Comparison of ENCODE assay signal across 9 cellular contexts in the genomic region with DNA sequence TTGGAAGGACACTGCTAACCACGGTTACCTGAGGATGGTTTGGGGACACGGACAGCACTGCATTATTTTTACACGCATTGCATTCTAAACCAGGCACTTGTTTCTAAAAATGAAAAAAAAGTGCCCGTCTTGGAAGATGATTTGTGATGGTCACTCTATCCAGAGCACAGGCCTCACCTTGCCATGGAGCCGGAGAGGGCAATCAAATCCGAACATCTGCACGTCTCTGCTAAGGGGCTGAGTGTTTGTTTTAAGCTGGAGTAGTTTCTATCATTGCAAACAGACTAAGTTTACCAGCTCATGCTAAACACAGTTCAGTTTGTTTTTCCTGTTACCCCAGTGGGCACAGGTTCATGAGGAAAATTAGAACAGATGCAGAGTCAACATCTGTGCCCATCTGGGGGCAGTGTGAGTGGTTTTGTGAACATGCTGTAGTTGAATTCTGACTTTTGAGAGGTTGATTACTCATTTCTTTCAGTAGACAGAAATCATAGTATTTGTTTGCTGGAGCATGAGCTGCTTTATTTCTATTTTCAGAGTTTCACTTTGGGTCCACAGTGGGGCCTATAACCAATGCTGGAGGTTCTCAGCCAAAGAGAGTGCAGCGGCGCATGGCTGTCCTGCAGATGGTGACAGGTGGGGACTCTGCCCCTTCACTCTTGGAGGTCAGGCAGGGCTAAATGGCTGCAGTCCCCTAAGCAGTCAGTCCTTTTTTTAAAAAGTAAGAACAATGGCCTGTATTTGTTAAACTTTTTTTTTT.
DNase-seq lines count a peak whose midpoint lies in the region; ATAC-seq, FAIRE-seq and TF ChIP-seq lines count a peak whose summit lies in the region.
"Had no signal": no experiment of that assay in that cellular context is flagged by ENCODE, and none has a peak within 500 bp of the region (broad histone marks: within the 10 kb centered on the region; RNA-seq: fewer than 3 reads in every experiment).

No MANE protein-coding gene starts in this region.

- no peak overlapping the region for H3K27ac ChIP-seq in pancreas
- peak overlapping the region in 2 of 10 donors; percentile 24 to 56 for H3K27ac ChIP-seq in heart right ventricle
- no peak overlapping the region for H3K27ac ChIP-seq in hepatocyte

- H3K4me1 Mint-ChIP-seq in T-cell: peaks cover 40 to 53% (median 45%) of the 10 kb centered on the region in 3 donors

- no peaks in the 10 kb centered on the region for H3K9me3 Mint-ChIP-seq in T-cell
- H3K9me3 Mint-ChIP-seq: nephron had no signal

- no peaks in the 10 kb centered on the region for H3K79me2 ChIP-seq in hepatocyte

- CTCF ChIA-PET in T-cell (lab: Charles Lee): interaction anchor here in 1 of 2 donors (0.6 kb wide), 1 partner anchor 72 kb away, joined by 3 read pairs; no protein-coding TSS in a partner anchor

- ATAC-seq in HG02970 (IDR thresholded peaks at IDR 0.05; ENCODE audit: low FRiP score, unreplicated experiment): peak; percentile 49
- no peak for ATAC-seq in T-cell (replicated peaks in 1 of 4)
- ATAC-seq in pancreas: peak in 3 of 4 donors; percentile 9 to 50 (median 40)
- ATAC-seq in esophagus mucosa: no peak
- ATAC-seq in heart right ventricle: no peak

- intact Hi-C loops in pancreas (cut with DNase I) (no loop called here), heart right ventricle (cut with DNase I) (loop anchor here in 2 of 10 donors (5.0 to 10.0 kb wide), 3 partner anchors 102 to 194 kb away; a partner anchor contains a TSS)

- no peak overlapping the region for H3K4me3 ChIP-seq in pancreas
- H3K4me3 ChIP-seq in heart right ventricle: peak overlapping the region in 1 of 10 donors; percentile 28
- H3K4me3 ChIP-seq in hepatocyte: no peak overlapping the region

- no peak for FAIRE-seq in pancreas (lab: Jason Lieb, UNC)

- no peak overlapping the region for H3K4me3 Mint-ChIP-seq in T-cell
- H3K4me3 Mint-ChIP-seq: nephron had no signal

- H3K9me3 ChIP-seq in pancreas: no peaks in the 10 kb centered on the region
- H3K9me3 ChIP-seq in heart right ventricle: no peaks in the 10 kb centered on the region
- H3K9me3 ChIP-seq in hepatocyte (ENCODE audit: low read depth): no peaks in the 10 kb centered on the region

- H3K27me3 ChIP-seq in pancreas (no peaks in the 10 kb centered on the region), heart right ventricle (no peaks in the 10 kb centered on the region), hepatocyte (no peaks in the 10 kb centered on the region)

- POLR2A ChIA-PET in T-cell (lab: Charles Lee): interaction anchor here (0.6 to 0.8 kb wide), 2 partner anchors 19 to 238 kb away, joined by 3 to 5 read pairs; no protein-coding TSS in a partner anchor

- no peaks in the 10 kb centered on the region for H3K27me3 Mint-ChIP-seq in T-cell

- DNase-seq in stimulated activated CD4-positive, alpha-beta T cell treated with anti-CD3 and anti-CD28 coated beads, Interleukin-15, amount 100 ng/mL, for 24 hours: peak; percentile 58
- no peak for DNase-seq in stimulated activated CD4-positive, alpha-beta T cell treated with anti-CD3 and anti-CD28 coated beads, Interleukin-2, amount 100 ng/mL, for 48 hours
- no peak for DNase-seq in T-cell
- DNase-seq in pancreas: no peak
- DNase-seq in heart right ventricle: no peak
- DNase-seq in hepatocyte (ENCODE audit: low spot score): no peak

- no peaks in the 10 kb centered on the region for H3K9me2 ChIP-seq in hepatocyte (replicated peaks; ENCODE audit: insufficient read depth)

- H3K36me3 ChIP-seq in pancreas: no peaks in the 10 kb centered on the region
- H3K36me3 ChIP-seq in heart right ventricle: no peaks in the 10 kb centered on the region
- H3K36me3 ChIP-seq in hepatocyte (replicated peaks; ENCODE audit: insufficient read depth, low read depth): no peaks in the 10 kb centered on the region

- H2AFZ ChIP-seq in hepatocyte: no peak overlapping the region

- peak overlapping the region; percentile 76 to 91 for H3K27ac Mint-ChIP-seq in T-cell
- H3K27ac Mint-ChIP-seq: nephron had no signal

- TF ChIP-seq CTCF in pancreas (IDR thresholded peaks at IDR 0.05): no peak
- TF ChIP-seq CTCF in heart right ventricle (IDR thresholded peaks at IDR 0.05): no peak
- no peak for TF ChIP-seq CTCF in hepatocyte (IDR thresholded peaks at IDR 0.05; ENCODE audit: poor library complexity)

- H4K20me1 ChIP-seq in hepatocyte (ENCODE audit: insufficient read depth, poor library complexity, severe bottlenecking): no peaks in the 10 kb centered on the region

- no peak overlapping the region for H3K4me2 ChIP-seq in hepatocyte

- no peaks in the 10 kb centered on the region for H3K36me3 Mint-ChIP-seq in T-cell

- peaks cover 0 to 4% (median 0%) of the 10 kb centered on the region in 3 donors for H3K4me1 ChIP-seq in pancreas
- peaks cover 0 to 39% (median 22%) of the 10 kb centered on the region in 9 donors for H3K4me1 ChIP-seq in heart right ventricle
- peaks cover 9% of the 10 kb centered on the region for H3K4me1 ChIP-seq in hepatocyte (ENCODE audit: insufficient read depth)

- 87 to 90% methylated on average over 9 of the region's 9 CpGs for WGBS in pancreas, 2 donors
- WGBS in heart right ventricle, 2 donors: 97% methylated on average over 9 of the region's 9 CpGs
- WGBS in hepatocyte (ENCODE audit: low lambda C conversion rate, missing lambda C conversion rate): 85% methylated on average over 9 of the region's 9 CpGs

Comparison
In these comparisons a context has a peak if more than half of its experiments do, and no peak if none do; other contexts are left out.
1. ATAC-seq: peak in HG02970 (single experiment) and pancreas (3 of 4); none in T-cell (0 of 4), esophagus mucosa (single experiment) and heart right ventricle (0 of 8).